Comparison of ENCODE assay signal across 8 cellular contexts in the genomic region with DNA sequence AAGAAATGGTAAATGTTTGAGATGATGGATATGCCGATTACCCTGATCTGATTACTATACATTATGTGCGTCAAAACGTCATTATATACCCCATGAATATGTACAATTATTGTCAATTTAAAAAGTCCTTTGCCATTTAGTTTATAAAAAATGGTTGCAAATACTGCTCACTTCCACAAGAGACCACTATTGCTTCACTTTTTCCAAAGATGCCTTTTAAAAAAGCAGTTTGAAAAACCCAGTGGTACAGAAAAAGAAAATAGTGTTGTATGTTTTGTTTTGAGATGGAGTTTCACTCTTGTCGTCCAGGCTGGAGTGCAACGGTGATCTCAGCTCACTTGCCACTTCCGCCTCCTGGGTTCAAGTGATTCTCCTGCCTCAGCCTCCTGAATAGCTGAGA. TPM values are rescaled to one million over a fixed set of nuclear protein-coding genes. Genes with fewer than 3 reads are reported as not detected.
DNase-seq lines count a peak whose midpoint lies in the region; ATAC-seq and TF ChIP-seq lines count a peak whose summit lies in the region.

No MANE protein-coding gene starts in this region.

- TF ChIP-seq CTCF in WERI-Rb-1 (IDR thresholded peaks at IDR 0.05; ENCODE audit: low read depth, low read length) (peak; percentile 24; the same call in 1 of the 2 replicates), ovary (IDR thresholded peaks at IDR 0.05) (no peak)

- WGBS in ovary, 3 donors, result 15 to 26% (median 22%) methylated on average over 6 of the region's 6 CpGs

- no peaks in the 10 kb centered on the region for H3K4me1 ChIP-seq in ovary (ENCODE audit: insufficient read depth)

- H3K27me3 ChIP-seq in WERI-Rb-1 (ENCODE audit: insufficient read depth, low read depth, severe bottlenecking) (no peaks in the 10 kb centered on the region), ovary (no peaks in the 10 kb centered on the region)

- H3K27ac ChIP-seq in WERI-Rb-1, result no peak overlapping the region
- H3K27ac ChIP-seq in ovary, result no peak overlapping the region

- peak; percentile 14 for DNase-seq in G401 (ENCODE audit: low spot score)
- DNase-seq in WERI-Rb-1, result no peak
- peak; percentile 43 to 62 for DNase-seq in lung microvascular endothelial cell (ENCODE audit: low read depth in 2 of 2)
- no peak for DNase-seq in activated T-cell treated with anti-CD3 and anti-CD28 coated beads for 4 hours
- DNase-seq in posterior vena cava (ENCODE audit: low spot score), result no peak
- no peak for DNase-seq in ovary
- no peak for DNase-seq in sciatic nerve (ENCODE audit: low spot score)

- intact Hi-C loops in posterior vena cava (cut with DNase I), result no loop called here
- intact Hi-C loops in ovary (cut with DNase I), result no loop called here
- intact Hi-C loops in sciatic nerve (cut with DNase I), result no loop called here

- H3K4me3 ChIP-seq in WERI-Rb-1 (ENCODE audit: low read depth, low read length), result no peak overlapping the region
- no peak overlapping the region for H3K4me3 ChIP-seq in ovary

- TF ChIP-seq EP300 in ovary (IDR thresholded peaks at IDR 0.05), result no peak

- in situ Hi-C loops in G401 (cut with HindIII; ENCODE audit: low sequenced_read_pairs), result no loop called here

- H3K36me3 ChIP-seq in WERI-Rb-1 (no peaks in the 10 kb centered on the region), ovary (no peaks in the 10 kb centered on the region)

- no peaks in the 10 kb centered on the region for H3K9me3 ChIP-seq in WERI-Rb-1 (ENCODE audit: severe bottlenecking)
- H3K9me3 ChIP-seq in ovary, result no peaks in the 10 kb centered on the region

- no peak for TF ChIP-seq POLR2A in ovary (IDR thresholded peaks at IDR 0.05)

- ATAC-seq in HG02885 (IDR thresholded peaks at IDR 0.05; ENCODE audit: poor library complexity, unreplicated experiment) (peak; percentile 54), sciatic nerve (no peak)

RNA-seq across cellular contexts. Expression of a gene that starts 39.3 kb away (rescaled TPM):
- 10.4 and 12.6 TPM in 2 replicates for total RNA-seq in G401 (2014; rRNA removed; shearing (Covaris generic))
- total RNA-seq in lung microvascular endothelial cell, result 15.3 and 15.7 TPM in 2 replicates
- 10 to 100 TPM; 25.0 to 28.1 TPM for total RNA-seq in posterior vena cava
- total RNA-seq in ovary, result 10 to 100 TPM; 19.5 to 43.4 (median 31.5) TPM
- polyA plus RNA-seq in ovary, result 10 to 100 TPM; 11.5 to 14.3 TPM
- total RNA-seq in sciatic nerve, result 29.6 TPM

Comparison
In these comparisons a context has a peak if more than half of its experiments do, and no peak if none do; other contexts are left out.
1. DNase-seq: peak in G401 (single experiment) and lung microvascular endothelial cell (2 of 2); none in WERI-Rb-1 (single experiment), activated T-cell treated with anti-CD3 and anti-CD28 coated beads for 4 hours (single experiment), posterior vena cava (single experiment), ovary (0 of 5) and sciatic nerve (single experiment).